In genomic region chr17:77392376-77393273, GRCh38 we compare ENCODE assay signal across 1 cellular context.
TF ChIP-seq lines count a peak whose summit lies in the region.

No MANE protein-coding gene starts in this region.

TF ChIP-seq in WTC11, 78 proteins besides CTCF, POLR2A, EP300 and RAD21 (continued from another document and continues in another):
- TF ChIP-seq PRDM15 (CRISPR knock-in tag; IDR thresholded peaks at IDR 0.05) (no peak), JAZF1 (CRISPR knock-in tag; IDR thresholded peaks at IDR 0.05) (no peak), SMAD3 (CRISPR knock-in tag; IDR thresholded peaks at IDR 0.05; ENCODE audit: borderline replicate concordance) (no peak), TEAD4 (CRISPR knock-in tag; IDR thresholded peaks at IDR 0.05) (no peak), GTF2I (CRISPR knock-in tag; conservative IDR thresholded peaks at IDR 0.05) (no peak), NFE2L1 (CRISPR knock-in tag; IDR thresholded peaks at IDR 0.05) (no peak), ATF1 (CRISPR knock-in tag; IDR thresholded peaks at IDR 0.05) (no peak), TCF7 (CRISPR knock-in tag; IDR thresholded peaks at IDR 0.05; ENCODE audit: low read depth) (no peak), ZNF138 (CRISPR knock-in tag; conservative IDR thresholded peaks at IDR 0.05) (no peak), ZNF532 (CRISPR knock-in tag; IDR thresholded peaks at IDR 0.05; ENCODE audit: borderline replicate concordance) (no peak), PRRX2 (CRISPR knock-in tag; IDR thresholded peaks at IDR 0.05) (no peak), USF2 (CRISPR knock-in tag; IDR thresholded peaks at IDR 0.05) (peak; percentile 55), RELA (CRISPR knock-in tag; IDR thresholded peaks at IDR 0.05; ENCODE audit: borderline replicate concordance) (no peak), RORB (CRISPR knock-in tag; IDR thresholded peaks at IDR 0.05) (no peak), ZNF232 (CRISPR knock-in tag; IDR thresholded peaks at IDR 0.05) (no peak), CREM (CRISPR knock-in tag; IDR thresholded peaks at IDR 0.05) (no peak), ZNF281 (CRISPR knock-in tag; IDR thresholded peaks at IDR 0.05) (peak; percentile 74; the same call in 1 of the 2 replicates), USF1 (CRISPR knock-in tag; IDR thresholded peaks at IDR 0.05) (peak; percentile 61; the same call in 1 of the 2 replicates), ZNF396 (CRISPR knock-in tag; IDR thresholded peaks at IDR 0.05; ENCODE audit: borderline replicate concordance) (no peak), MAX (CRISPR knock-in tag; IDR thresholded peaks at IDR 0.05) (0 out of 2 replicates have a peak, but pooled peaks have one; percentile 45), AFF4 (CRISPR knock-in tag; IDR thresholded peaks at IDR 0.05; ENCODE audit: borderline replicate concordance) (no peak), CBFB (CRISPR knock-in tag; IDR thresholded peaks at IDR 0.05; ENCODE audit: low read depth) (0 out of 2 replicates have a peak, but pooled peaks have one; percentile 20), ZBTB21 (CRISPR knock-in tag; IDR thresholded peaks at IDR 0.05; ENCODE audit: borderline replicate concordance) (no peak), GABPB1 (CRISPR knock-in tag; IDR thresholded peaks at IDR 0.05) (0 out of 2 replicates have a peak, but pooled peaks have one; percentile 40), HMGA2 (CRISPR knock-in tag; IDR thresholded peaks at IDR 0.05) (no peak), ZNF416 (CRISPR knock-in tag; IDR thresholded peaks at IDR 0.05) (no peak), JUN (CRISPR knock-in tag; IDR thresholded peaks at IDR 0.05) (no peak), ZNF121 (CRISPR knock-in tag; IDR thresholded peaks at IDR 0.05) (no peak)
- TF ChIP-seq, protein P1, sequence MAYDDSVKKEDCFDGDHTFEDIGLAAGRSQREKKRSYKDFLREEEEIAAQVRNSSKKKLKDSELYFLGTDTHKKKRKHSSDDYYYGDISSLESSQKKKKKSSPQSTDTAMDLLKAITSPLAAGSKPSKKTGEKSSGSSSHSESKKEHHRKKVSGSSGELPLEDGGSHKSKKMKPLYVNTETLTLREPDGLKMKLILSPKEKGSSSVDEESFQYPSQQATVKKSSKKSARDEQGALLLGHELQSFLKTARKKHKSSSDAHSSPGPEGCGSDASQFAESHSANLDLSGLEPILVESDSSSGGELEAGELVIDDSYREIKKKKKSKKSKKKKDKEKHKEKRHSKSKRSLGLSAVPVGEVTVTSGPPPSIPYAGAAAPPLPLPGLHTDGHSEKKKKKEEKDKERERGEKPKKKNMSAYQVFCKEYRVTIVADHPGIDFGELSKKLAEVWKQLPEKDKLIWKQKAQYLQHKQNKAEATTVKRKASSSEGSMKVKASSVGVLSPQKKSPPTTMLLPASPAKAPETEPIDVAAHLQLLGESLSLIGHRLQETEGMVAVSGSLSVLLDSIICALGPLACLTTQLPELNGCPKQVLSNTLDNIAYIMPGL (CRISPR knock-in tag; IDR thresholded peaks at IDR 0.05): peak; percentile 22; the same call in 1 of the 2 replicates
- TF ChIP-seq, protein P2, sequence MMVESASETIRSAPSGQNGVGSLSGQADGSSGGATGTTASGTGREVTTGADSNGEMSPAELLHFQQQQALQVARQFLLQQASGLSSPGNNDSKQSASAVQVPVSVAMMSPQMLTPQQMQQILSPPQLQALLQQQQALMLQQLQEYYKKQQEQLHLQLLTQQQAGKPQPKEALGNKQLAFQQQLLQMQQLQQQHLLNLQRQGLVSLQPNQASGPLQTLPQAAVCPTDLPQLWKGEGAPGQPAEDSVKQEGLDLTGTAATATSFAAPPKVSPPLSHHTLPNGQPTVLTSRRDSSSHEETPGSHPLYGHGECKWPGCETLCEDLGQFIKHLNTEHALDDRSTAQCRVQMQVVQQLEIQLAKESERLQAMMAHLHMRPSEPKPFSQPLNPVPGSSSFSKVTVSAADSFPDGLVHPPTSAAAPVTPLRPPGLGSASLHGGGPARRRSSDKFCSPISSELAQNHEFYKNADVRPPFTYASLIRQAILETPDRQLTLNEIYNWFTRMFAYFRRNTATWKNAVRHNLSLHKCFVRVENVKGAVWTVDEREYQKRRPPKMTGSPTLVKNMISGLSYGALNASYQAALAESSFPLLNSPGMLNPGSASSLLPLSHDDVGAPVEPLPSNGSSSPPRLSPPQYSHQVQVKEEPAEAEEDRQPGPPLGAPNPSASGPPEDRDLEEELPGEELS (CRISPR knock-in tag; IDR thresholded peaks at IDR 0.05): 0 out of 2 replicates have a peak, but pooled peaks have one; percentile 21
- TF ChIP-seq, protein P3, sequence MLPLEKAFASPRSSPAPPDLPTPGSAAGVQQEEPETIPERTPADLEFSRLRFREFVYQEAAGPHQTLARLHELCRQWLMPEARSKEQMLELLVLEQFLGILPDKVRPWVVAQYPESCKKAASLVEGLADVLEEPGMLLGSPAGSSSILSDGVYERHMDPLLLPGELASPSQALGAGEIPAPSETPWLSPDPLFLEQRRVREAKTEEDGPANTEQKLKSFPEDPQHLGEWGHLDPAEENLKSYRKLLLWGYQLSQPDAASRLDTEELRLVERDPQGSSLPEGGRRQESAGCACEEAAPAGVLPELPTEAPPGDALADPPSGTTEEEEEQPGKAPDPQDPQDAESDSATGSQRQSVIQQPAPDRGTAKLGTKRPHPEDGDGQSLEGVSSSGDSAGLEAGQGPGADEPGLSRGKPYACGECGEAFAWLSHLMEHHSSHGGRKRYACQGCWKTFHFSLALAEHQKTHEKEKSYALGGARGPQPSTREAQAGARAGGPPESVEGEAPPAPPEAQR (CRISPR knock-in tag; IDR thresholded peaks at IDR 0.05): no peak
- TF ChIP-seq, protein P4, sequence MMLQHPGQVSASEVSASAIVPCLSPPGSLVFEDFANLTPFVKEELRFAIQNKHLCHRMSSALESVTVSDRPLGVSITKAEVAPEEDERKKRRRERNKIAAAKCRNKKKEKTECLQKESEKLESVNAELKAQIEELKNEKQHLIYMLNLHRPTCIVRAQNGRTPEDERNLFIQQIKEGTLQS (CRISPR knock-in tag; conservative IDR thresholded peaks at IDR 0.05): no peak
- TF ChIP-seq, protein P5, sequence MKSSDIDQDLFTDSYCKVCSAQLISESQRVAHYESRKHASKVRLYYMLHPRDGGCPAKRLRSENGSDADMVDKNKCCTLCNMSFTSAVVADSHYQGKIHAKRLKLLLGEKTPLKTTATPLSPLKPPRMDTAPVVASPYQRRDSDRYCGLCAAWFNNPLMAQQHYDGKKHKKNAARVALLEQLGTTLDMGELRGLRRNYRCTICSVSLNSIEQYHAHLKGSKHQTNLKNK (CRISPR knock-in tag; IDR thresholded peaks at IDR 0.05): no peak
